In genomic region chr14:24102357-24103048, GRCh38 we compare ENCODE assay signal across 1 cellular context.
TF ChIP-seq lines count a peak whose summit lies in the region.

No MANE protein-coding gene starts in this region.

TF ChIP-seq in HepG2, 621 proteins besides CTCF, POLR2A, EP300 and RAD21:
- TF ChIP-seq AHR (CRISPR knock-in tag; IDR thresholded peaks at IDR 0.05) (no peak), JUN (CRISPR knock-in tag; IDR thresholded peaks at IDR 0.05) (0 out of 2 replicates have a peak, but pooled peaks have one; percentile 44), SALL1 (CRISPR knock-in tag; IDR thresholded peaks at IDR 0.05) (peak; percentile 25; the same call in 1 of the 2 replicates), EED (CRISPR knock-in tag; IDR thresholded peaks at IDR 0.05) (peak; percentile 49; the same call in 1 of the 2 replicates), ZNF17 (CRISPR knock-in tag; IDR thresholded peaks at IDR 0.05) (no peak), NCOA1 (CRISPR knock-in tag; IDR thresholded peaks at IDR 0.05) (no peak), RBM22 (optimal IDR thresholded peaks at IDR 0.05; ENCODE audit: low read length) (peak; percentile 91), ZNF782 (CRISPR knock-in tag; IDR thresholded peaks at IDR 0.05; ENCODE audit: borderline replicate concordance) (no peak), BCL3 (CRISPR knock-in tag; IDR thresholded peaks at IDR 0.05) (no peak), SIN3B (IDR thresholded peaks at IDR 0.05; ENCODE audit: low read length) (no peak), POLR2G (IDR thresholded peaks at IDR 0.05; ENCODE audit: low read depth, low read length) (peak; percentile 62; the same call in 1 of the 2 replicates), KDM2A (CRISPR knock-in tag; IDR thresholded peaks at IDR 0.05; ENCODE audit: borderline replicate concordance, low read depth) (no peak; the same call in 1 of the 2 replicates), ZNF547 (CRISPR knock-in tag; IDR thresholded peaks at IDR 0.05) (peak; percentile 64; the same call in 1 of the 2 replicates), RBFOX2 (IDR thresholded peaks at IDR 0.05; ENCODE audit: low read depth, low read length) (peak; percentile 52), ZNF607 (CRISPR knock-in tag; IDR thresholded peaks at IDR 0.05; ENCODE audit: borderline replicate concordance) (no peak), BATF2 (CRISPR knock-in tag; IDR thresholded peaks at IDR 0.05) (no peak), GABPB1 (CRISPR knock-in tag; IDR thresholded peaks at IDR 0.05) (no peak), CCAR2 (optimal IDR thresholded peaks at IDR 0.05; ENCODE audit: low read depth, low read length) (peak; percentile 36), ZBTB44 (CRISPR knock-in tag; IDR thresholded peaks at IDR 0.05) (no peak), MAFK (conservative IDR thresholded peaks at IDR 0.05 in 1 of 2, IDR thresholded peaks at IDR 0.05 in 1 of 2; ENCODE audit: low read length in 2 of 2) (peak in 1 of 2 experiments; percentile 23; a peak in 1 of 4 replicates), ZNF883 (CRISPR knock-in tag; IDR thresholded peaks at IDR 0.05; ENCODE audit: not compliant biosample characterization) (peak; percentile 55), TFE3 (CRISPR knock-in tag; IDR thresholded peaks at IDR 0.05) (no peak), ZNF605 (CRISPR knock-in tag; IDR thresholded peaks at IDR 0.05) (0 out of 2 replicates have a peak, but pooled peaks have one; percentile 14), ZNF788 (CRISPR knock-in tag; IDR thresholded peaks at IDR 0.05; ENCODE audit: borderline replicate concordance) (0 out of 2 replicates have a peak, but pooled peaks have one; percentile 49), PCBP2 (optimal IDR thresholded peaks at IDR 0.05; ENCODE audit: low read depth, low read length, poor library complexity, severe bottlenecking) (peak; percentile 13), ERF (CRISPR knock-in tag; IDR thresholded peaks at IDR 0.05) (no peak), ZNF318 (CRISPR knock-in tag; IDR thresholded peaks at IDR 0.05) (no peak), ZNF274 (CRISPR knock-in tag; IDR thresholded peaks at IDR 0.05) (0 out of 2 replicates have a peak, but pooled peaks have one; percentile 51), KDM5A (IDR thresholded peaks at IDR 0.05; ENCODE audit: borderline replicate concordance, low read length) (no peak), SNAPC5 (CRISPR knock-in tag; IDR thresholded peaks at IDR 0.05; ENCODE audit: borderline replicate concordance) (no peak), ZMYM3 (CRISPR knock-in tag; IDR thresholded peaks at IDR 0.05) (no peak), TBL1XR1 (IDR thresholded peaks at IDR 0.05; ENCODE audit: borderline replicate concordance, low read length, partially characterized antibody) (no peak), ZNF616 (CRISPR knock-in tag; IDR thresholded peaks at IDR 0.05; ENCODE audit: low read depth) (no peak), REPIN1 (CRISPR knock-in tag; IDR thresholded peaks at IDR 0.05; ENCODE audit: borderline replicate concordance, low read depth) (peak; percentile 1; the same call in 1 of the 2 replicates), TBX2 (CRISPR knock-in tag; IDR thresholded peaks at IDR 0.05; ENCODE audit: borderline replicate concordance) (peak; percentile 38; the same call in 1 of the 2 replicates), TEAD2 (CRISPR knock-in tag; IDR thresholded peaks at IDR 0.05) (peak; percentile 11; the same call in 1 of the 2 replicates), ZNF800 (CRISPR knock-in tag; IDR thresholded peaks at IDR 0.05) (no peak), ZNF777 (CRISPR knock-in tag; IDR thresholded peaks at IDR 0.05) (no peak), ZNF598 (CRISPR knock-in tag; IDR thresholded peaks at IDR 0.05; ENCODE audit: borderline replicate concordance) (peak; percentile 36; the same call in 1 of the 2 replicates)
